ENCODE assay signal across 35 cellular contexts in genomic region chr1:74623716-74624115, GRCh38. TPM values are rescaled to one million over a fixed set of nuclear protein-coding genes. Genes with fewer than 3 reads are reported as not detected.
"Had no signal": no experiment of that assay in that cellular context is flagged by ENCODE, and none has a peak within 500 bp of the region (broad histone marks: within the 10 kb centered on the region; RNA-seq: fewer than 3 reads in every experiment).

No MANE protein-coding gene starts in this region.

- H3K36me3 ChIP-seq: adrenal gland, ascending aorta, brain microvascular endothelial cell, breast epithelium, cardiac muscle cell had no signal

- H3K4me1 ChIP-seq: ascending aorta, breast epithelium had no signal

- H3K4me3 ChIP-seq: adrenal gland, ascending aorta, breast epithelium, cardiac muscle cell had no signal

- ATAC-seq: activated naive CD4-positive, alpha-beta T cell treated with anti-CD3 and anti-CD28 coated beads, Interleukin-2, amount 50 U/mL, for 72 hours; activated naive CD8-positive, alpha-beta T cell treated with anti-CD3 and anti-CD28 coated beads, Interleukin-2, amount 50 U/mL, for 24 hours; activated T-cell treated with anti-CD3 and anti-CD28 coated beads, Interleukin-2, amount 50 U/mL, for 4 hours; activated T-cell treated with anti-CD3 and anti-CD28 coated beads, Interleukin-2, amount 50 U/mL, for 72 hours; activated T-helper 17 cell treated with anti-CD3 and anti-CD28 coated beads, Interleukin-2, amount 50 U/mL, for 72 hours had no signal

- DNase-seq: activated effector memory CD4-positive, alpha-beta T cell treated with anti-CD3 and anti-CD28 coated beads, Interleukin-2, amount 50 U/mL, for 16 hours; activated effector memory CD4-positive, alpha-beta T cell treated with Interleukin-2 at 50 U/mL for 16 hours; activated gamma-delta T cell; activated gamma-delta T cell treated with Interleukin-2 at 50 U/mL for 16 hours; activated naive CD4-positive, alpha-beta T cell; activated naive CD4-positive, alpha-beta T cell treated with anti-CD3 and anti-CD28 coated beads for 36 hours; activated naive CD4-positive, alpha-beta T cell treated with anti-CD3 and anti-CD28 coated beads, Interleukin-2, amount 10 ng/mL, durations not matched to agents 7 days and 5 days; activated naive CD4-positive, alpha-beta T cell treated with anti-CD3 and anti-CD28 coated beads, Interleukin-2, amount 50 U/mL, for 16 hours; activated naive CD4-positive, alpha-beta T cell treated with Interleukin-2 at 50 U/mL for 16 hours; activated naive CD8-positive, alpha-beta T cell treated with anti-CD3 and anti-CD28 coated beads for 36 hours; activated naive CD8-positive, alpha-beta T cell treated with anti-CD3 and anti-CD28 coated beads, Interleukin-2, amount 10 ng/mL, durations not matched to agents 7 days and 5 days; activated naive CD8-positive, alpha-beta T cell treated with anti-CD3 and anti-CD28 coated beads, Interleukin-2, amount 50 U/mL, for 24 hours; activated T-cell treated with anti-CD3 and anti-CD28 coated beads, Interleukin-2, amount 50 U/mL, for 24 hours; activated T-cell treated with anti-CD3 and anti-CD28 coated beads, Interleukin-2, amount 50 U/mL, for 4 hours; activated T-cell treated with anti-CD3 and anti-CD28 coated beads, Interleukin-2, amount 50 U/mL, for 48 hours; activated T-cell treated with anti-CD3 and anti-CD28 coated beads, Interleukin-2, amount 50 U/mL, for 72 hours; adrenal gland; amniotic stem cell; amygdala; anterior cingulate cortex; aorta; brain microvascular endothelial cell; caudate nucleus; central memory CD4-positive, alpha-beta T cell; cerebellar nuclear complex had no signal

- H3K27ac ChIP-seq: adrenal gland, ascending aorta, brain microvascular endothelial cell, breast epithelium, cardiac muscle cell had no signal

- H3K9me3 ChIP-seq: adrenal gland, ascending aorta, breast epithelium had no signal

- H3K27me3 ChIP-seq: adrenal gland, ascending aorta, brain microvascular endothelial cell, breast epithelium, cardiac muscle cell had no signal

RNA-seq across cellular contexts. Expression of gene ERICH3, which starts 49.9 kb away (rescaled TPM):
- total RNA-seq: activated naive CD4-positive, alpha-beta T cell treated with anti-CD3 and anti-CD28 coated beads for 36 hours; activated naive CD4-positive, alpha-beta T cell treated with anti-CD3 and anti-CD28 coated beads, Interleukin-2, amount 50 U/mL, for 72 hours; activated naive CD8-positive, alpha-beta T cell treated with anti-CD3 and anti-CD28 coated beads for 36 hours; activated naive CD8-positive, alpha-beta T cell treated with anti-CD3 and anti-CD28 coated beads, Interleukin-2, amount 10 ng/mL, durations not matched to agents 7 days and 5 days; activated T-cell treated with anti-CD3 and anti-CD28 coated beads, Interleukin-2, amount 50 U/mL, for 4 hours; activated T-cell treated with anti-CD3 and anti-CD28 coated beads, Interleukin-2, amount 50 U/mL, for 72 hours; activated T-helper 1 cell treated with anti-CD3 and anti-CD28 coated beads, Interleukin-12 subunit alpha, Interleukin-12 subunit beta, Interleukin-2, Interleukin-4 antibody, amounts not matched to agents 30 ng/mL and 10 ng/mL and 1 ng/mL, durations not matched to agents 14 hours and 24 hours and 36 hours; activated T-helper 17 cell treated with anti-CD3 and anti-CD28 coated beads, Interleukin-2, amount 50 U/mL, for 72 hours; activated T-helper 2 cell treated with anti-CD3 and anti-CD28 coated beads, Interferon-gamma antibody, Interleukin-2, Interleukin-4, amounts not matched to agents 10 μg/mL and 5 μg/mL and 100 μg/mL, durations not matched to agents 14 hours and 24 hours and 36 hours; ascending aorta; astrocyte; bronchial epithelial cell; chondrocyte had no signal
- polyA plus RNA-seq: cardiac muscle cell had no signal
